Comparison of ENCODE assay signal across 29 cellular contexts in genomic region chr10:132586731-132587130, GRCh38. TPM values are rescaled to one million over a fixed set of nuclear protein-coding genes. Genes with fewer than 3 reads are reported as not detected.
DNase-seq lines count a peak whose midpoint lies in the region; ATAC-seq, FAIRE-seq and TF ChIP-seq lines count a peak whose summit lies in the region.
"Had no signal": no experiment of that assay in that cellular context is flagged by ENCODE, and none has a peak within 500 bp of the region (broad histone marks: within the 10 kb centered on the region; RNA-seq: fewer than 3 reads in every experiment).

No MANE protein-coding gene starts in this region.

- FAIRE-seq in frontal cortex (lab: Jason Lieb, UNC), result no peak
- FAIRE-seq: GM12878, HTR-8/SVneo had no signal

- H3K27ac Mint-ChIP-seq in natural killer cell, result peak overlapping the region; percentile 54 to 77
- H3K27ac Mint-ChIP-seq in T-cell, result no peak overlapping the region
- H3K27ac Mint-ChIP-seq: activated CD4-positive, alpha-beta T cell treated with anti-CD3 and anti-CD28 coated beads for 36 hours; neural progenitor cell had no signal

- CTCF ChIA-PET in T-cell (lab: Charles Lee), result no interaction called here

- POLR2A ChIA-PET in T-cell (lab: Charles Lee), result no interaction called here

- H3K27me3 Mint-ChIP-seq in natural killer cell (ENCODE audit: low read depth in 2 of 2), result peaks cover 6 to 10% of the 10 kb centered on the region in 2 donors
- H3K27me3 Mint-ChIP-seq in T-cell, result no peaks in the 10 kb centered on the region
- H3K27me3 Mint-ChIP-seq: activated CD4-positive, alpha-beta T cell treated with anti-CD3 and anti-CD28 coated beads for 36 hours had no signal

- no peaks in the 10 kb centered on the region for H3K27me3 ChIP-seq in colonic mucosa
- no peaks in the 10 kb centered on the region for H3K27me3 ChIP-seq in stomach smooth muscle (ENCODE audit: control insufficient read depth in 1 of 2, insufficient read depth in 2 of 2, low read length in 2 of 2)
- H3K27me3 ChIP-seq: foreskin keratinocyte, neural progenitor cell, thyroid gland had no signal

- H3K4me3 ChIP-seq in colonic mucosa (no peak overlapping the region), stomach smooth muscle (ENCODE audit: low read length in 2 of 2) (no peak overlapping the region)
- H3K4me3 ChIP-seq: GM12878, neural progenitor cell, PC-9, smooth muscle cell, thyroid gland had no signal

- H3K36me3 ChIP-seq in colonic mucosa (no peaks in the 10 kb centered on the region), stomach smooth muscle (ENCODE audit: control insufficient read depth in 2 of 2, insufficient read depth in 2 of 2, low read length in 2 of 2) (no peaks in the 10 kb centered on the region)
- H3K36me3 ChIP-seq: neural progenitor cell, thyroid gland had no signal

- TF ChIP-seq CTCF in colonic mucosa (IDR thresholded peaks at IDR 0.05), result no peak
- no peak for TF ChIP-seq CTCF in natural killer cell (IDR thresholded peaks at IDR 0.05)

- H3K36me3 Mint-ChIP-seq in natural killer cell (no peaks in the 10 kb centered on the region), T-cell (peaks cover 13% of the 10 kb centered on the region)

- intact Hi-C loops in colonic mucosa (cut with DNase I), result no loop called here
- intact Hi-C loops in natural killer cell (cut with micrococcal nuclease), result no loop called here

- H3K4me3 Mint-ChIP-seq in natural killer cell (peak overlapping the region; percentile 52), T-cell (peak overlapping the region in 1 of 3 donors; percentile 48)
- H3K4me3 Mint-ChIP-seq: activated CD4-positive, alpha-beta T cell treated with anti-CD3 and anti-CD28 coated beads for 36 hours; activated T-cell treated with anti-CD3 and anti-CD28 coated beads, Interleukin-2, amount 50 U/mL, for 4 hours; neural progenitor cell had no signal

- H3K9me3 ChIP-seq in colonic mucosa (no peaks in the 10 kb centered on the region), stomach smooth muscle (ENCODE audit: control insufficient read depth in 2 of 2, low read length in 2 of 2) (no peaks in the 10 kb centered on the region)
- H3K9me3 ChIP-seq: thyroid gland had no signal

- no peak for ATAC-seq in natural killer cell
- no peak for ATAC-seq in T-cell (replicated peaks in 1 of 4)
- ATAC-seq: activated CD4-positive, alpha-beta T cell treated with anti-CD3 and anti-CD28 coated beads for 36 hours; activated T-cell treated with anti-CD3 and anti-CD28 coated beads, Interleukin-2, amount 50 U/mL, for 4 hours; foreskin keratinocyte; GM12878 had no signal

- H3K4me1 Mint-ChIP-seq in natural killer cell, result peaks cover 35 to 51% of the 10 kb centered on the region in 2 donors
- peaks cover 63 to 72% (median 65%) of the 10 kb centered on the region in 3 donors for H3K4me1 Mint-ChIP-seq in T-cell

- H3K27ac ChIP-seq in colonic mucosa (no peak overlapping the region), stomach smooth muscle (ENCODE audit: low read length) (peak overlapping the region; percentile 49)
- H3K27ac ChIP-seq: 22Rv1, foreskin keratinocyte, neural progenitor cell, PC-9, thyroid gland had no signal

- DNase-seq in activated effector memory CD4-positive, alpha-beta T cell treated with anti-CD3 and anti-CD28 coated beads, Interleukin-2, amount 50 U/mL, for 16 hours, result peak; percentile 47
- no peak for DNase-seq in activated effector memory CD4-positive, alpha-beta T cell treated with Interleukin-2 at 50 U/mL for 16 hours
- DNase-seq in colonic mucosa, result peak; percentile 19
- DNase-seq in natural killer cell, result no peak
- DNase-seq in T-cell, result no peak
- DNase-seq in 8988T, result no peak
- no peak for DNase-seq in frontal cortex (ENCODE audit: low spot score in 2 of 2)
- DNase-seq: activated CD4-positive, alpha-beta T cell treated with anti-CD3 and anti-CD28 coated beads for 36 hours; activated naive CD4-positive, alpha-beta T cell treated with anti-CD3 and anti-CD28 coated beads, Interleukin-2, amount 50 U/mL, for 16 hours; activated T-cell treated with anti-CD3 and anti-CD28 coated beads, Interleukin-2, amount 50 U/mL, for 4 hours; AML-193; central memory CD4-positive, alpha-beta T cell; COR-L47; DND-41; erythroblast; foreskin keratinocyte; NCI-H1105; NCI-H2081 treated with DMSO at 0.1 percent for 48 hours; NCI-H446; PC-9; stimulated activated naive CD4-positive, alpha-beta T cell treated with Interleukin-2 at 50 U/mL for 16 hours; T-helper 1 cell; thyroid gland had no signal

- H3K9ac ChIP-seq in colonic mucosa (ENCODE audit: low read depth in 2 of 2, low read length in 2 of 2) (no peak overlapping the region), stomach smooth muscle (ENCODE audit: low read length in 2 of 2) (no peak overlapping the region)
- H3K9ac ChIP-seq: neural progenitor cell had no signal

- no peaks in the 10 kb centered on the region for H3K9me3 Mint-ChIP-seq in natural killer cell
- H3K9me3 Mint-ChIP-seq in T-cell, result no peaks in the 10 kb centered on the region
- H3K9me3 Mint-ChIP-seq: activated T-cell treated with anti-CD3 and anti-CD28 coated beads, Interleukin-2, amount 50 U/mL, for 4 hours had no signal

- H3K4me1 ChIP-seq in colonic mucosa, result peaks cover 15% of the 10 kb centered on the region
- H3K4me1 ChIP-seq in stomach smooth muscle (ENCODE audit: control insufficient read depth, insufficient read depth, low read length), result peaks cover 85% of the 10 kb centered on the region

RNA-seq across cellular contexts. Expression of gene INPP5A, which starts 49.1 kb away (rescaled TPM):
- total RNA-seq in colonic mucosa, result 10 to 100 TPM; 29.9 to 41.5 TPM
- 10 to 100 TPM; 12.6 to 38.6 (median 18.6) TPM for total RNA-seq in natural killer cell
- total RNA-seq in T-cell, result 10 to 100 TPM; 20.9 to 23.1 (median 22.9) TPM
- 38.7 TPM for total RNA-seq in frontal cortex

Comparison
In these comparisons a context has a peak if more than half of its experiments do, and no peak if none do; other contexts are left out.
1. DNase-seq: peak in activated effector memory CD4-positive, alpha-beta T cell treated with anti-CD3 and anti-CD28 coated beads, Interleukin-2, amount 50 U/mL, for 16 hours (single experiment) and colonic mucosa (single experiment); none in activated effector memory CD4-positive, alpha-beta T cell treated with Interleukin-2 at 50 U/mL for 16 hours (single experiment), natural killer cell (single experiment), T-cell (0 of 34), 8988T (single experiment) and frontal cortex (0 of 2).
2. H3K27ac Mint-ChIP-seq: peak in natural killer cell (2 of 2); none in T-cell (0 of 2).